ENCODE assay signal across 9 cellular contexts in genomic region chr1:150272379-150272840, GRCh38. TPM values are rescaled to one million over a fixed set of nuclear protein-coding genes. Genes with fewer than 3 reads are reported as not detected.
DNase-seq lines count a peak whose midpoint lies in the region; ATAC-seq, FAIRE-seq and TF ChIP-seq lines count a peak whose summit lies in the region.
"Had no signal": no experiment of that assay in that cellular context is flagged by ENCODE, and none has a peak within 500 bp of the region (broad histone marks: within the 10 kb centered on the region; RNA-seq: fewer than 3 reads in every experiment).

Gene C1orf54 (plus strand): TSS chr1:150272790. CDS start chr1:150272818, 28 bp downstream.

- CTCF ChIA-PET in MCF 10A (lab: Yijun Ruan, JAX), result interaction anchor here (0.6 to 1.9 kb wide), 8 partner anchors 9 to 348 kb away, joined by 3 to 12 read pairs (median 4); no protein-coding TSS in a partner anchor

- no peak for DNase-seq in breast epithelium (ENCODE audit: low spot score in 2 of 2)
- no peak for DNase-seq in MCF 10A (ENCODE audit: unreplicated experiment)
- peak; percentile 59 for DNase-seq in dermis blood vessel endothelial cell
- peak; percentile 84 for DNase-seq in mesendoderm
- DNase-seq in NCI-H1930 (lab: John Stamatoyannopoulos, UW), result no peak
- no peak for DNase-seq in NCI-H2029 (lab: John Stamatoyannopoulos, UW)
- no peak for DNase-seq in activated T-cell treated with anti-CD3 and anti-CD28 coated beads, Interleukin-2, amount 50 U/mL, for 72 hours
- no peak for DNase-seq in GM12892 (ENCODE audit: insufficient read length)

- no peak within 1 kb of the TSS for H3K4me3 Mint-ChIP-seq in MCF 10A (ENCODE audit: unreplicated experiment)
- no peak within 1 kb of the TSS for H3K4me3 Mint-ChIP-seq in activated T-cell treated with anti-CD3 and anti-CD28 coated beads, Interleukin-2, amount 50 U/mL, for 72 hours

- no peaks in the 10 kb centered on the region for H3K9me3 ChIP-seq in breast epithelium

- H3K4ac ChIP-seq in mesendoderm (ENCODE audit: low read depth, low read length), result peak within 1 kb of the TSS; percentile 91

- H3K9ac ChIP-seq in mesendoderm (ENCODE audit: low read length), result peak within 1 kb of the TSS; percentile 69

- no peak within 1 kb of the TSS for H2BK5ac ChIP-seq in mesendoderm (ENCODE audit: low read length)

- no TSS peak for BruUV-seq in MCF 10A (replicated peaks; lab: Mats Ljungman, UMichigan)

- no peaks in the 10 kb centered on the region for H3K36me3 ChIP-seq in breast epithelium
- H3K36me3 ChIP-seq in mesendoderm (ENCODE audit: control insufficient read depth, insufficient read depth, low read length), result peaks cover under 1% of the 10 kb centered on the region

- H3K79me1 ChIP-seq in mesendoderm (ENCODE audit: low read length), result peaks cover 9% of the 10 kb centered on the region

- peak within 1 kb of the TSS; percentile 63 for H3K56ac ChIP-seq in mesendoderm (ENCODE audit: low read length)

- H3K4me1 Mint-ChIP-seq in MCF 10A (ENCODE audit: insufficient read depth, unreplicated experiment), result peaks cover 24% of the 10 kb centered on the region
- H3K4me1 Mint-ChIP-seq in activated T-cell treated with anti-CD3 and anti-CD28 coated beads, Interleukin-2, amount 50 U/mL, for 72 hours (ENCODE audit: low read depth), result peaks cover 21% of the 10 kb centered on the region

- peaks cover 12% of the 10 kb centered on the region for H3K79me2 ChIP-seq in mesendoderm (ENCODE audit: control insufficient read depth, insufficient read depth, low read length)

- peak within 1 kb of the TSS; percentile 64 for H3K4me2 ChIP-seq in mesendoderm (ENCODE audit: low read length)

- H4K5ac ChIP-seq in mesendoderm (ENCODE audit: low read length), result peak within 1 kb of the TSS; percentile 47

- no peak for ATAC-seq in activated T-cell treated with anti-CD3 and anti-CD28 coated beads, Interleukin-2, amount 50 U/mL, for 72 hours (replicated peaks in 1 of 2)

- WGBS in mesendoderm (ENCODE audit: extremely low coverage, insufficient coverage, low lambda C conversion rate), result no CpG with 5 or more reads among the region's 5 CpGs

- no peak within 1 kb of the TSS for H3K18ac ChIP-seq in mesendoderm (ENCODE audit: low read length)

- intact Hi-C loops in breast epithelium (cut with DNase I; ENCODE audit: low total_unique reads), result no loop called here
- intact Hi-C loops in MCF 10A (cut with micrococcal nuclease), result no loop called here

- peaks cover 7% of the 10 kb centered on the region for H3K9me3 Mint-ChIP-seq in MCF 10A (ENCODE audit: unreplicated experiment)
- no peaks in the 10 kb centered on the region for H3K9me3 Mint-ChIP-seq in activated T-cell treated with anti-CD3 and anti-CD28 coated beads, Interleukin-2, amount 50 U/mL, for 72 hours

- no peaks in the 10 kb centered on the region for H3K27me3 ChIP-seq in breast epithelium
- H3K27me3 ChIP-seq in mesendoderm (ENCODE audit: insufficient read depth, low read length, poor library complexity), result no peaks in the 10 kb centered on the region

- peaks cover 5% of the 10 kb centered on the region for H3K36me3 Mint-ChIP-seq in MCF 10A (ENCODE audit: insufficient read depth, unreplicated experiment)
- peaks cover 3 to 4% of the 10 kb centered on the region in 2 donors for H3K36me3 Mint-ChIP-seq in activated T-cell treated with anti-CD3 and anti-CD28 coated beads, Interleukin-2, amount 50 U/mL, for 72 hours (ENCODE audit: insufficient read depth in 2 of 2)

- H3K4me1 ChIP-seq in breast epithelium, result peaks cover 5 to 8% of the 10 kb centered on the region in 2 donors
- peaks cover 8% of the 10 kb centered on the region for H3K4me1 ChIP-seq in mesendoderm (ENCODE audit: control insufficient read depth, low read depth, low read length)

- no peak within 1 kb of the TSS for H2BK120ac ChIP-seq in mesendoderm (ENCODE audit: low read depth, low read length)

- no peaks in the 10 kb centered on the region for H3K27me3 Mint-ChIP-seq in MCF 10A (ENCODE audit: insufficient read depth, unreplicated experiment)
- no peaks in the 10 kb centered on the region for H3K27me3 Mint-ChIP-seq in activated T-cell treated with anti-CD3 and anti-CD28 coated beads, Interleukin-2, amount 50 U/mL, for 72 hours (ENCODE audit: low read depth)

- H2AK5ac ChIP-seq in mesendoderm (ENCODE audit: low read length), result peak within 1 kb of the TSS; percentile 58

- peak within 1 kb of the TSS; percentile 23 for H2BK15ac ChIP-seq in mesendoderm (replicated peaks; ENCODE audit: low read depth)

- H3K4me3 ChIP-seq in breast epithelium (peak within 1 kb of the TSS; percentile 4 to 50 (median 22)), mesendoderm (ENCODE audit: low read length) (no peak within 1 kb of the TSS)

- TF ChIP-seq POLR2A in breast epithelium (IDR thresholded peaks at IDR 0.05) (no peak), GM12892 (IDR thresholded peaks at IDR 0.05; ENCODE audit: low read depth, low read length) (no peak)

- TF ChIP-seq CTCF in breast epithelium (IDR thresholded peaks at IDR 0.05) (no peak), MCF 10A (IDR thresholded peaks at IDR 0.05; ENCODE audit: unreplicated experiment) (no peak)

- H3K23ac ChIP-seq in mesendoderm (ENCODE audit: low read length), result no peak within 1 kb of the TSS

- H3K27ac ChIP-seq in breast epithelium (peak within 1 kb of the TSS; percentile 18 to 48), mesendoderm (ENCODE audit: low read depth, low read length) (no peak within 1 kb of the TSS)
- H3K27ac ChIP-seq: C4-2B had no signal

- FAIRE-seq in GM12892 (lab: Jason Lieb, UNC), result no peak

- H4K8ac ChIP-seq in mesendoderm (ENCODE audit: low read depth, low read length), result no peak within 1 kb of the TSS

- POLR2A ChIA-PET in MCF 10A (lab: Yijun Ruan, JAX), result interaction anchor here (1.2 to 6.3 kb wide), 6 partner anchors 7 to 262 kb away, joined by 3 to 111 read pairs (median 6); partner anchors contain the start of genes ANP32E, CIART, OTUD7B and RPRD2

- H3K27ac Mint-ChIP-seq in MCF 10A (ENCODE audit: low read depth, unreplicated experiment), result no peak within 1 kb of the TSS
- no peak within 1 kb of the TSS for H3K27ac Mint-ChIP-seq in activated T-cell treated with anti-CD3 and anti-CD28 coated beads, Interleukin-2, amount 50 U/mL, for 72 hours

RNA-seq across cellular contexts. Expression of gene C1orf54, which starts in this region (rescaled TPM):
- total RNA-seq in breast epithelium (10 to 100 TPM in 2 of 3 donors, 1 to 10 TPM in 1; 9.4 to 24.3 (median 13.6) TPM), MCF 10A (2022) (1.8 and 2.3 TPM in 2 replicates), dermis blood vessel endothelial cell (3.6 and 43.1 TPM in 2 replicates)
- polyA plus RNA-seq in mesendoderm (2013, experiment 1 of 2), result 13.3 TPM
- 12.9 TPM for polyA plus RNA-seq in mesendoderm (2013, experiment 2 of 2)
- 1 to 10 TPM; 1.9 to 2.8 TPM for total RNA-seq in activated T-cell treated with anti-CD3 and anti-CD28 coated beads, Interleukin-2, amount 50 U/mL, for 72 hours
- 14.6 TPM for polyA plus RNA-seq in GM12892 (2012; ENCODE audit: missing spikeins)

Comparison
In these comparisons a context has a peak if more than half of its experiments do, and no peak if none do; other contexts are left out.
1. DNase-seq: peak in dermis blood vessel endothelial cell (single experiment) and mesendoderm (single experiment); none in breast epithelium (0 of 2), MCF 10A (single experiment), NCI-H1930 (0 of 2), NCI-H2029 (single experiment), activated T-cell treated with anti-CD3 and anti-CD28 coated beads, Interleukin-2, amount 50 U/mL, for 72 hours (0 of 2) and GM12892 (single experiment).